In genomic region chr2:10016001-10016801, GRCh38 we compare ENCODE assay signal across 21 cellular contexts.
"Had no signal": no experiment of that assay in that cellular context is flagged by ENCODE, and none has a peak within 500 bp of the region (broad histone marks: within the 10 kb centered on the region; RNA-seq: fewer than 3 reads in every experiment).

No MANE protein-coding gene starts in this region.

- H3K4me1 ChIP-seq: transverse colon had no signal

- H3K9me3 ChIP-seq: neutrophil, transverse colon had no signal

- H3K27me3 ChIP-seq: brain microvascular endothelial cell, neutrophil, transverse colon had no signal

- H3K36me3 Mint-ChIP-seq: activated naive CD4-positive, alpha-beta T cell treated with anti-CD3 and anti-CD28 coated beads, Interleukin-2, amount 50 U/mL, for 72 hours; memory B cell had no signal

- DNase-seq: activated CD4-positive, alpha-beta T cell treated with anti-CD3 and anti-CD28 coated beads for 4 hours; activated CD8-positive, alpha-beta memory T cell treated with anti-CD3 and anti-CD28 coated beads, Interleukin-2, amount 50 U/mL, for 4 hours; activated CD8-positive, alpha-beta T cell treated with anti-CD3 and anti-CD28 coated beads, Interleukin-2, amount 10 ng/mL, durations not matched to agents 7 days and 5 days; activated effector memory CD4-positive, alpha-beta T cell treated with anti-CD3 and anti-CD28 coated beads, Interleukin-2, amount 50 U/mL, for 16 hours; activated T-cell treated with anti-CD3 and anti-CD28 coated beads, Interleukin-2, amount 50 U/mL, for 48 hours; amygdala; brain microvascular endothelial cell; effector memory CD4-positive, alpha-beta T cell; foreskin melanocyte; head of caudate nucleus; naive thymus-derived CD8-positive, alpha-beta T cell; retina; small intestine; stimulated activated CD4-positive, alpha-beta T cell treated with anti-CD3 and anti-CD28 coated beads, Interleukin-4, amount 100 ng/mL, for 4 hours; stimulated activated CD8-positive, alpha-beta memory T cell treated with anti-CD3 and anti-CD28 coated beads, Interleukin-4, amount 100 ng/mL, for 48 hours; stimulated activated naive CD8-positive, alpha-beta T cell treated with anti-CD3 and anti-CD28 coated beads, Interleukin-15, Interleukin-2, amounts not matched to agents 100 U/mL and 50 U/mL, for 24 hours; T-helper 2 cell; transverse colon had no signal

- H3K36me3 ChIP-seq: brain microvascular endothelial cell, neutrophil, transverse colon had no signal

- H3K27ac ChIP-seq: brain microvascular endothelial cell, neutrophil, transverse colon had no signal

- H3K27ac Mint-ChIP-seq: activated naive CD4-positive, alpha-beta T cell treated with anti-CD3 and anti-CD28 coated beads, Interleukin-2, amount 50 U/mL, for 72 hours; memory B cell had no signal

- H3K4me3 Mint-ChIP-seq: activated CD8-positive, alpha-beta T cell treated with anti-CD3 and anti-CD28 coated beads, Interleukin-2, amount 10 ng/mL, durations not matched to agents 7 days and 5 days; memory B cell; naive thymus-derived CD8-positive, alpha-beta T cell had no signal

- FAIRE-seq: small intestine had no signal

- H3K9me3 Mint-ChIP-seq: activated naive CD4-positive, alpha-beta T cell treated with anti-CD3 and anti-CD28 coated beads, Interleukin-2, amount 50 U/mL, for 72 hours; memory B cell had no signal

- H3K4me3 ChIP-seq: transverse colon had no signal

- ATAC-seq: activated CD8-positive, alpha-beta T cell treated with anti-CD3 and anti-CD28 coated beads, Interleukin-2, amount 10 ng/mL, durations not matched to agents 7 days and 5 days; naive thymus-derived CD8-positive, alpha-beta T cell; stimulated activated naive CD8-positive, alpha-beta T cell treated with anti-CD3 and anti-CD28 coated beads, Interleukin-15, Interleukin-2, amounts not matched to agents 100 U/mL and 50 U/mL, for 24 hours had no signal

- H3K4me1 Mint-ChIP-seq: memory B cell; naive thymus-derived CD8-positive, alpha-beta T cell had no signal
